9 cellular contexts compared by ENCODE assay signal in genomic region chrX:154596290-154596929, GRCh38. TPM values are rescaled to one million over a fixed set of nuclear protein-coding genes. Genes with fewer than 3 reads are reported as not detected.
DNase-seq lines count a peak whose midpoint lies in the region; ATAC-seq, FAIRE-seq and TF ChIP-seq lines count a peak whose summit lies in the region.
"Had no signal": no experiment of that assay in that cellular context is flagged by ENCODE, and none has a peak within 500 bp of the region (broad histone marks: within the 10 kb centered on the region; RNA-seq: fewer than 3 reads in every experiment).

No MANE protein-coding gene starts in this region.

- no peaks in the 10 kb centered on the region; the same call in 1 of the 2 replicates for H4K20me1 ChIP-seq in GM23248 (ENCODE audit: insufficient read depth)
- no peaks in the 10 kb centered on the region for H4K20me1 ChIP-seq in H1 (replicated peaks in 1 of 2; ENCODE audit: control insufficient read depth in 1 of 2, insufficient read depth in 2 of 2, low read length in 2 of 2)
- H4K20me1 ChIP-seq in neural progenitor cell (ENCODE audit: low read depth), result no peaks in the 10 kb centered on the region

- H2BK5ac ChIP-seq in H1 (ENCODE audit: low read depth, low read length), result no peak overlapping the region

- no peak overlapping the region for H3K14ac ChIP-seq in H1 (ENCODE audit: insufficient read length)

- peak; percentile 41 to 53 for TF ChIP-seq RAD21 in H1 (IDR thresholded peaks at IDR 0.05 in 1 of 2, conservative IDR thresholded peaks at IDR 0.05 in 1 of 2; ENCODE audit: low read depth in 2 of 2, low read length in 2 of 2)

- H2BK20ac ChIP-seq in H1 (ENCODE audit: low read length), result no peak overlapping the region

- ATAC-seq in stimulated activated memory B cell treated with anti-CD40 and anti-IgM and Interleukin-4, amounts not matched to agents 10 μg/mL and 1 μg/mL and 100 μg/mL, for 72 hours, result no peak

- peaks cover 8% of the 10 kb centered on the region for H3K4me1 Mint-ChIP-seq in neural progenitor cell
- H3K4me1 Mint-ChIP-seq in stimulated activated memory B cell treated with anti-CD40 and anti-IgM and Interleukin-4, amounts not matched to agents 10 μg/mL and 1 μg/mL and 100 μg/mL, for 72 hours, result no peaks in the 10 kb centered on the region

- H3K9me3 ChIP-seq in GM23248 (ENCODE audit: low read depth), result no peaks in the 10 kb centered on the region
- H3K9me3 ChIP-seq in H1 (ENCODE audit: insufficient read depth in 2 of 2, low read depth in 1 of 2, low read length in 1 of 2), result peaks cover 3 to 8% of the 10 kb centered on the region in 2 experiments
- no peaks in the 10 kb centered on the region for H3K9me3 ChIP-seq in neural progenitor cell (ENCODE audit: low read depth)

- POLR2A ChIA-PET in H1 (lab: Charles Lee; ENCODE audit: partially characterized antibody), result interaction anchor here (1.0 kb wide), 1 partner anchor 155 kb away, joined by 6 read pairs; the partner anchor contains the start of gene GAB3

- H3K23ac ChIP-seq in H1 (ENCODE audit: insufficient read length), result no peak overlapping the region

- no peaks in the 10 kb centered on the region for H3K79me1 ChIP-seq in H1 (ENCODE audit: low read depth, low read length)

- no peak overlapping the region for H2BK12ac ChIP-seq in H1 (ENCODE audit: low read depth, low read length)

- H3F3A ChIP-seq in GM23248 (ENCODE audit: insufficient read depth) (peaks cover 9% of the 10 kb centered on the region; the same call in 1 of the 2 replicates), neural progenitor cell (ENCODE audit: low read depth) (no peaks in the 10 kb centered on the region)

- H3K79me2 ChIP-seq in GM23248 (ENCODE audit: insufficient read depth) (no peaks in the 10 kb centered on the region), H1 (ENCODE audit: control insufficient read depth in 1 of 2, insufficient read depth in 2 of 2, low read length in 2 of 2) (no peaks in the 10 kb centered on the region), neural progenitor cell (ENCODE audit: low read depth) (no peaks in the 10 kb centered on the region)

- DNase-seq in GM23248 (peak; percentile 73), NCI-H460 (ENCODE audit: extremely low read depth, low read depth) (peak; percentile 37), H1 (ENCODE audit: low read depth in 1 of 2, low spot score in 2 of 2) (peak; percentile 53 to 63), neural progenitor cell (ENCODE audit: low spot score) (peak; percentile 65), NCI-H187 (lab: John Stamatoyannopoulos, UW) (no peak), T-helper 9 cell (no peak)
- DNase-seq in stimulated activated CD4-positive, alpha-beta T cell treated with anti-CD3 and anti-CD28 coated beads, Interleukin-12 subunit alpha, Interleukin-12 subunit beta, amount 100 ng/mL, for 4 hours, result no peak
- DNase-seq: activated naive CD8-positive, alpha-beta T cell treated with anti-CD3 and anti-CD28 coated beads for 36 hours had no signal

- H4K8ac ChIP-seq in H1 (ENCODE audit: extremely low read depth, insufficient read depth, low read length), result no peak overlapping the region

- no peak overlapping the region for H3K4ac ChIP-seq in H1 (replicated peaks; ENCODE audit: insufficient read length, low read depth, low read length)

- H3K23me2 ChIP-seq in H1 (ENCODE audit: low read depth, low read length), result no peaks in the 10 kb centered on the region

- no peaks in the 10 kb centered on the region for H3K9me2 ChIP-seq in GM23248 (ENCODE audit: insufficient read depth)

- CTCF ChIA-PET in H1 (lab: Charles Lee; ENCODE audit: partially characterized antibody), result interaction anchor here (0.9 kb wide), 1 partner anchor 8 kb away, joined by 3 read pairs; no protein-coding TSS in a partner anchor

- H4K91ac ChIP-seq in H1 (replicated peaks; ENCODE audit: insufficient read length, low read length), result no peak overlapping the region

- no peaks in the 10 kb centered on the region for H3K36me3 Mint-ChIP-seq in neural progenitor cell
- no peaks in the 10 kb centered on the region for H3K36me3 Mint-ChIP-seq in stimulated activated memory B cell treated with anti-CD40 and anti-IgM and Interleukin-4, amounts not matched to agents 10 μg/mL and 1 μg/mL and 100 μg/mL, for 72 hours
- H3K36me3 Mint-ChIP-seq: activated naive CD8-positive, alpha-beta T cell treated with anti-CD3 and anti-CD28 coated beads for 36 hours had no signal

- FAIRE-seq in H1 (lab: Jason Lieb, UNC), result peak; percentile 96

- H3K27ac Mint-ChIP-seq in neural progenitor cell, result no peak overlapping the region
- no peak overlapping the region for H3K27ac Mint-ChIP-seq in stimulated activated memory B cell treated with anti-CD40 and anti-IgM and Interleukin-4, amounts not matched to agents 10 μg/mL and 1 μg/mL and 100 μg/mL, for 72 hours
- H3K27ac Mint-ChIP-seq: activated naive CD8-positive, alpha-beta T cell treated with anti-CD3 and anti-CD28 coated beads for 36 hours had no signal

- WGBS in GM23248 (ENCODE audit: low coverage in 1 of 2, low lambda C conversion rate in 2 of 2, missing lambda C conversion rate in 2 of 2), 2 experiments, result 0% methylated on average over 2 to 3 of the region's 3 CpGs
- 11% methylated on average over 3 of the region's 3 CpGs; no CpG with 5 or more reads in 1 of the 2 experiments for WGBS in H1 (ENCODE audit: extremely low coverage in 1 of 2, insufficient coverage in 1 of 2, insufficient read length in 1 of 2, insufficient replicate concordance in 2 of 2, low coverage in 1 of 2, low lambda C conversion rate in 2 of 2, missing lambda C conversion rate in 1 of 2), 2 experiments

- H2AFZ ChIP-seq in GM23248 (no peak overlapping the region), H1 (ENCODE audit: low read length) (no peak overlapping the region), neural progenitor cell (replicated peaks) (no peak overlapping the region)

- H3K4me2 ChIP-seq in GM23248 (ENCODE audit: unreplicated experiment) (peak overlapping the region; percentile 12), H1 (ENCODE audit: insufficient read depth in 1 of 2, low read depth in 2 of 2, low read length in 2 of 2) (peak overlapping the region; percentile 21 to 24), neural progenitor cell (no peak overlapping the region)

- H3K9me3 Mint-ChIP-seq in neural progenitor cell, result peaks cover 43% of the 10 kb centered on the region
- H3K9me3 Mint-ChIP-seq in stimulated activated memory B cell treated with anti-CD40 and anti-IgM and Interleukin-4, amounts not matched to agents 10 μg/mL and 1 μg/mL and 100 μg/mL, for 72 hours, result peaks cover 6% of the 10 kb centered on the region
- H3K9me3 Mint-ChIP-seq: activated naive CD8-positive, alpha-beta T cell treated with anti-CD3 and anti-CD28 coated beads for 36 hours had no signal

- H2AK5ac ChIP-seq in H1 (ENCODE audit: low read depth, low read length), result no peak overlapping the region

- H3K36me3 ChIP-seq in GM23248 (ENCODE audit: low read depth) (no peaks in the 10 kb centered on the region), H1 (ENCODE audit: control insufficient read depth in 2 of 4, insufficient read depth in 4 of 4, low read length in 3 of 4) (no peaks in the 10 kb centered on the region), neural progenitor cell (no peaks in the 10 kb centered on the region)

- H3K4me3 ChIP-seq in GM23248 (no peak overlapping the region), H1 (ENCODE audit: extremely low read depth in 1 of 4, insufficient read depth in 2 of 4, low read depth in 3 of 4, low read length in 4 of 4) (peak overlapping the region in 1 of 4 experiments; percentile 7; a peak in 1 of 8 replicates), neural progenitor cell (no peak overlapping the region)

- 0 out of 2 replicates have a peak overlapping the region, but pooled peaks have one; percentile 5 for H3K9ac ChIP-seq in GM23248
- no peak overlapping the region for H3K9ac ChIP-seq in H1 (replicated peaks in 1 of 4; ENCODE audit: extremely low read depth in 1 of 4, low read depth in 3 of 4, low read length in 3 of 4)
- H3K9ac ChIP-seq in neural progenitor cell, result no peak overlapping the region

- H4K5ac ChIP-seq in H1 (ENCODE audit: insufficient read length, low read depth, low read length), result no peak overlapping the region

- TF ChIP-seq CTCF in H1 (IDR thresholded peaks at IDR 0.05; ENCODE audit: control extremely low read depth in 1 of 3, insufficient read depth in 1 of 3, low read depth in 1 of 3, low read length in 3 of 3) (peak in 2 of 3 experiments; percentile 32 to 35; a peak in 2 of 4 replicates), neural progenitor cell (IDR thresholded peaks at IDR 0.05) (no peak)

- H3K27ac ChIP-seq in GM23248, result peak overlapping the region; percentile 52
- no peak overlapping the region for H3K27ac ChIP-seq in H1 (ENCODE audit: low read depth, low read length)
- no peak overlapping the region for H3K27ac ChIP-seq in neural progenitor cell

- H2BK120ac ChIP-seq in H1 (replicated peaks; ENCODE audit: low read depth, low read length), result peak overlapping the region; percentile 64

- TF ChIP-seq EP300 in H1 (IDR thresholded peaks at IDR 0.05; ENCODE audit: borderline replicate concordance in 1 of 2, low read depth in 2 of 2, low read length in 2 of 2), result no peak

- H3K4me1 ChIP-seq in GM23248 (ENCODE audit: insufficient read depth), result peaks cover 23% of the 10 kb centered on the region
- peaks cover 0 to 8% (median 0%) of the 10 kb centered on the region in 4 experiments; a peak in 4 of 7 replicates for H3K4me1 ChIP-seq in H1 (replicated peaks in 1 of 4; ENCODE audit: control insufficient read depth in 3 of 4, insufficient read depth in 4 of 4, low read length in 3 of 4)
- H3K4me1 ChIP-seq in neural progenitor cell, result no peaks in the 10 kb centered on the region

- in situ Hi-C loops in GM23248 (cut with MboI), result loop anchor here (25.0 kb wide), 1 partner anchor 241 kb away; the partner anchor contains the start of gene SMIM9

- no peak overlapping the region for H3K4me3 Mint-ChIP-seq in neural progenitor cell
- H3K4me3 Mint-ChIP-seq in stimulated activated memory B cell treated with anti-CD40 and anti-IgM and Interleukin-4, amounts not matched to agents 10 μg/mL and 1 μg/mL and 100 μg/mL, for 72 hours, result no peak overlapping the region
- H3K4me3 Mint-ChIP-seq: activated naive CD8-positive, alpha-beta T cell treated with anti-CD3 and anti-CD28 coated beads for 36 hours had no signal

- H2BK15ac ChIP-seq in H1 (ENCODE audit: low read length), result no peak overlapping the region

- H3K18ac ChIP-seq in H1 (ENCODE audit: extremely low read depth, low read length), result no peak overlapping the region; the same call in 1 of the 2 replicates

- H3K27me3 ChIP-seq in GM23248 (replicated peaks; ENCODE audit: insufficient read depth) (no peaks in the 10 kb centered on the region), H1 (replicated peaks in 1 of 4; ENCODE audit: control insufficient read depth in 3 of 4, extremely low read depth in 1 of 4, insufficient read depth in 3 of 4, low read length in 3 of 4) (no peaks in the 10 kb centered on the region), neural progenitor cell (no peaks in the 10 kb centered on the region)

- no peak overlapping the region for H3K56ac ChIP-seq in H1 (replicated peaks; ENCODE audit: insufficient read length, low read depth, low read length)

- no peak for TF ChIP-seq POLR2A in H1 (IDR thresholded peaks at IDR 0.05; ENCODE audit: control extremely low read depth in 1 of 2, low read depth in 2 of 2, low read length in 2 of 2)

- H3K27me3 Mint-ChIP-seq in neural progenitor cell (ENCODE audit: insufficient read depth, low read depth), result peaks cover 11% of the 10 kb centered on the region
- H3K27me3 Mint-ChIP-seq in stimulated activated memory B cell treated with anti-CD40 and anti-IgM and Interleukin-4, amounts not matched to agents 10 μg/mL and 1 μg/mL and 100 μg/mL, for 72 hours, result peaks cover 54% of the 10 kb centered on the region
- H3K27me3 Mint-ChIP-seq: activated naive CD8-positive, alpha-beta T cell treated with anti-CD3 and anti-CD28 coated beads for 36 hours had no signal

RNA-seq across cellular contexts. Expression of gene CTAG1A, which starts 11.5 kb away (rescaled TPM):
- not detected in 2 replicates for total RNA-seq in GM23248 (2014; rRNA removed; shearing (Covaris generic))
- polyA plus RNA-seq in GM23248 (2016; fragmentation: Nextera tagmentation; extraction: Ambion mirVana) (not detected in 2 replicates), H1 (2011; rRNA removed) (not detected in 2 replicates)
- total RNA-seq in NCI-H460 (2014; rRNA removed; shearing (Covaris generic)), result not detected in 2 replicates
- not detected in 2 replicates for polyA plus RNA-seq in NCI-H460 (2014; cell fraction: nucleus; rRNA removed)
- total RNA-seq in H1 (2021; fragmentation: NEBNext Ultra II Directional; extraction: Animal tissue kit (Norgen Biotek cat#: 25700)), result not detected in 2 replicates
- polyA plus RNA-seq in H1 (2011; cell fraction: cytosol; rRNA removed), result not detected
- 0.31 TPM for polyA plus RNA-seq in H1 (2011; cell fraction: nucleus; rRNA removed)
- polyA plus RNA-seq in H1 (2012, experiment 1 of 2), result not detected in 4 replicates
- polyA plus RNA-seq in H1 (2012, experiment 2 of 2), result not detected
- not detected for polyA plus RNA-seq in H1 (2013, experiment 1 of 2)
- polyA plus RNA-seq in H1 (2013, experiment 2 of 2), result not detected
- not detected in 2 replicates for polyA minus RNA-seq in H1 (2011; rRNA and poly(A)+ RNA removed)
- not detected for polyA minus RNA-seq in H1 (2011; cell fraction: cytosol; rRNA and poly(A)+ RNA removed)
- not detected for polyA minus RNA-seq in H1 (2011; cell fraction: nucleus; rRNA and poly(A)+ RNA removed)
- total RNA-seq in neural progenitor cell (ENCODE audit: low replicate concordance), result not detected in 2 replicates
- total RNA-seq: activated naive CD8-positive, alpha-beta T cell treated with anti-CD3 and anti-CD28 coated beads for 36 hours had no signal

RNA-seq across cellular contexts. Expression of gene CTAG1B, which starts 22.7 kb away (rescaled TPM):
- not detected in 2 replicates for total RNA-seq in GM23248 (2014; rRNA removed; shearing (Covaris generic))
- not detected in 2 replicates for polyA plus RNA-seq in GM23248 (2016; fragmentation: Nextera tagmentation; extraction: Ambion mirVana)
- total RNA-seq in NCI-H460 (2014; rRNA removed; shearing (Covaris generic)), result not detected in 2 replicates
- polyA plus RNA-seq in NCI-H460 (2014; cell fraction: nucleus; rRNA removed), result not detected in 2 replicates
- not detected in 2 replicates for total RNA-seq in H1 (2021; fragmentation: NEBNext Ultra II Directional; extraction: Animal tissue kit (Norgen Biotek cat#: 25700))
- not detected in 2 replicates for polyA plus RNA-seq in H1 (2011; rRNA removed)
- not detected for polyA plus RNA-seq in H1 (2011; cell fraction: cytosol; rRNA removed)
- not detected for polyA plus RNA-seq in H1 (2011; cell fraction: nucleus; rRNA removed)
- not detected in 4 replicates for polyA plus RNA-seq in H1 (2012, experiment 1 of 2)
- polyA plus RNA-seq in H1 (2012, experiment 2 of 2), result not detected
- polyA plus RNA-seq in H1 (2013, experiment 1 of 2), result not detected
- polyA plus RNA-seq in H1 (2013, experiment 2 of 2), result not detected
- not detected in 2 replicates for polyA minus RNA-seq in H1 (2011; rRNA and poly(A)+ RNA removed)
- polyA minus RNA-seq in H1 (2011; cell fraction: cytosol; rRNA and poly(A)+ RNA removed), result not detected
- polyA minus RNA-seq in H1 (2011; cell fraction: nucleus; rRNA and poly(A)+ RNA removed), result not detected
- not detected in 2 replicates for total RNA-seq in neural progenitor cell (ENCODE audit: low replicate concordance)
- total RNA-seq: activated naive CD8-positive, alpha-beta T cell treated with anti-CD3 and anti-CD28 coated beads for 36 hours had no signal

RNA-seq across cellular contexts. Expression of gene IKBKG, which starts 49.0 kb away (rescaled TPM):
- total RNA-seq in GM23248 (2014; rRNA removed; shearing (Covaris generic)), result 18.0 and 25.9 TPM in 2 replicates
- polyA plus RNA-seq in GM23248 (2016; fragmentation: Nextera tagmentation; extraction: Ambion mirVana) (26.2 and 29.5 TPM in 2 replicates), H1 (2011; rRNA removed) (17.5 and 33.3 TPM in 2 replicates)
- 33.2 and 37.9 TPM in 2 replicates for total RNA-seq in NCI-H460 (2014; rRNA removed; shearing (Covaris generic))
- 113 and 117 TPM in 2 replicates for polyA plus RNA-seq in NCI-H460 (2014; cell fraction: nucleus; rRNA removed)
- 18.1 and 18.7 TPM in 2 replicates for total RNA-seq in H1 (2021; fragmentation: NEBNext Ultra II Directional; extraction: Animal tissue kit (Norgen Biotek cat#: 25700))
- polyA plus RNA-seq in H1 (2011; cell fraction: cytosol; rRNA removed), result 21.6 TPM
- polyA plus RNA-seq in H1 (2011; cell fraction: nucleus; rRNA removed), result 64.6 TPM
- polyA plus RNA-seq in H1 (2012, experiment 1 of 2), result 12.4 to 19.4 TPM (median 17.3 TPM) in 4 replicates
- polyA plus RNA-seq in H1 (2012, experiment 2 of 2), result 12.8 TPM
- polyA plus RNA-seq in H1 (2013, experiment 1 of 2), result 12.5 TPM
- polyA plus RNA-seq in H1 (2013, experiment 2 of 2), result 11.8 TPM
- 3.8 and 4.0 TPM in 2 replicates for polyA minus RNA-seq in H1 (2011; rRNA and poly(A)+ RNA removed)
- 12.1 TPM for polyA minus RNA-seq in H1 (2011; cell fraction: cytosol; rRNA and poly(A)+ RNA removed)
- polyA minus RNA-seq in H1 (2011; cell fraction: nucleus; rRNA and poly(A)+ RNA removed), result 6.9 TPM
- total RNA-seq in neural progenitor cell (ENCODE audit: low replicate concordance), result 11.7 and 13.2 TPM in 2 replicates

RNA-seq across cellular contexts. Expression of gene G6PD, which starts 49.8 kb away (rescaled TPM):
- 55.0 and 66.0 TPM in 2 replicates for total RNA-seq in GM23248 (2014; rRNA removed; shearing (Covaris generic))
- polyA plus RNA-seq in GM23248 (2016; fragmentation: Nextera tagmentation; extraction: Ambion mirVana) (42.5 and 44.3 TPM in 2 replicates), H1 (2011; rRNA removed) (47.3 and 88.4 TPM in 2 replicates)
- 369 and 378 TPM in 2 replicates for total RNA-seq in NCI-H460 (2014; rRNA removed; shearing (Covaris generic))
- polyA plus RNA-seq in NCI-H460 (2014; cell fraction: nucleus; rRNA removed), result 687 and 721 TPM in 2 replicates
- total RNA-seq in H1 (2021; fragmentation: NEBNext Ultra II Directional; extraction: Animal tissue kit (Norgen Biotek cat#: 25700)), result 55.1 and 61.7 TPM in 2 replicates
- 31.1 TPM for polyA plus RNA-seq in H1 (2011; cell fraction: cytosol; rRNA removed)
- polyA plus RNA-seq in H1 (2011; cell fraction: nucleus; rRNA removed), result 102 TPM
- polyA plus RNA-seq in H1 (2012, experiment 1 of 2), result 47.9 to 71.9 TPM (median 70.3 TPM) in 4 replicates
- polyA plus RNA-seq in H1 (2012, experiment 2 of 2), result 66.5 TPM
- polyA plus RNA-seq in H1 (2013, experiment 1 of 2), result 42.6 TPM
- polyA plus RNA-seq in H1 (2013, experiment 2 of 2), result 39.9 TPM
- 39.1 and 50.9 TPM in 2 replicates for polyA minus RNA-seq in H1 (2011; rRNA and poly(A)+ RNA removed)
- polyA minus RNA-seq in H1 (2011; cell fraction: cytosol; rRNA and poly(A)+ RNA removed), result 39.6 TPM
- polyA minus RNA-seq in H1 (2011; cell fraction: nucleus; rRNA and poly(A)+ RNA removed), result 63.2 TPM
- 21.6 and 44.6 TPM in 2 replicates for total RNA-seq in neural progenitor cell (ENCODE audit: low replicate concordance)

RNA-seq across cellular contexts. Expression of gene CTAG2, which starts 57.0 kb away (rescaled TPM):
- total RNA-seq in GM23248 (2014; rRNA removed; shearing (Covaris generic)), result not detected in 2 replicates
- polyA plus RNA-seq in GM23248 (2016; fragmentation: Nextera tagmentation; extraction: Ambion mirVana) (not detected in 2 replicates), H1 (2011; rRNA removed) (not detected in 2 replicates)
- not detected in 2 replicates for total RNA-seq in NCI-H460 (2014; rRNA removed; shearing (Covaris generic))
- polyA plus RNA-seq in NCI-H460 (2014; cell fraction: nucleus; rRNA removed), result not detected in 2 replicates
- not detected in 2 replicates for total RNA-seq in H1 (2021; fragmentation: NEBNext Ultra II Directional; extraction: Animal tissue kit (Norgen Biotek cat#: 25700))
- not detected for polyA plus RNA-seq in H1 (2011; cell fraction: cytosol; rRNA removed)
- polyA plus RNA-seq in H1 (2011; cell fraction: nucleus; rRNA removed), result not detected
- polyA plus RNA-seq in H1 (2012, experiment 1 of 2), result not detected in 4 replicates
- polyA plus RNA-seq in H1 (2012, experiment 2 of 2), result not detected
- polyA plus RNA-seq in H1 (2013, experiment 1 of 2), result not detected
- not detected for polyA plus RNA-seq in H1 (2013, experiment 2 of 2)
- polyA minus RNA-seq in H1 (2011; rRNA and poly(A)+ RNA removed), result not detected in 2 replicates
- polyA minus RNA-seq in H1 (2011; cell fraction: cytosol; rRNA and poly(A)+ RNA removed), result not detected
- not detected for polyA minus RNA-seq in H1 (2011; cell fraction: nucleus; rRNA and poly(A)+ RNA removed)
- total RNA-seq in neural progenitor cell (ENCODE audit: low replicate concordance), result not detected in 2 replicates

Comparison
In these comparisons a context has a peak if more than half of its experiments do, and no peak if none do; other contexts are left out.
1. DNase-seq: peak in GM23248 (single experiment), NCI-H460 (single experiment), H1 (2 of 2) and neural progenitor cell (single experiment); none in NCI-H187 (0 of 2), stimulated activated CD4-positive, alpha-beta T cell treated with anti-CD3 and anti-CD28 coated beads, Interleukin-12 subunit alpha, Interleukin-12 subunit beta, amount 100 ng/mL, for 4 hours (single experiment) and T-helper 9 cell (single experiment).